15 cellular contexts compared by ENCODE assay signal in the genomic region with DNA sequence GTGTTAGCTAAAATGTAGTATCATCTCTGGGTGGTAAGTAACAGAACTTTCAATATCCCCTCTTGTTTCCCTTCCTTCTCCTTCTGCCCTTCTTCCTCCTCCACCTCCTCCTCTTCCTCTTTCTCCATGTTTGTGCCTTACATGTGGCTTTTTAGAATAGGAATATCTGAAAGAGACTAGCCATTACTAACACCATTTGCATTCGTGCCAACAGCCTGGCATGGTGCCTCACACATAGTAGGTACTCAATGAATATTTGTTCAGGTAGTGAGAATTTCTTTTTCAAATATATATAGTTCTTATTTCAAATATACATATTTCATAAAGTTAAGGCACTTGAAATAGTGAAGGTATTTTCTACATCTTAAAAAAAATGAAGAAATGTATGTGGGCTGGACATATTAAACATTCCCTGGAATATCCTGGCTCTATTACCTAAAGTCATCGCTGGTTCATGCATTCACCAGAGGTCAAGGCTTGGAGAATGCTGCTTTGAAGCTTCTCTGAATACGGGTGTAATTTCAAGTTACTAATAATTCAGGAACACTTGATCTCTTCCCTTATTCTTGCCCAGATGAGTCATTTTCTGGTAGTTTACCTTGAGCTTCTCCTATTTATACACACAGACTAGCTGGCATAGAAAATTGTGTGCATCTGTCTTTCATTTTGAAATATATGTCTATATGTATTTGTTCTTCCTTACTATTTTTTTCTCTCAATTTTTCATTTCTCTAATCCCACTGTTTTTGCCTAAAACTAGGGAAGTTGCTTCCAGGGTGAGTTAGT.
DNase-seq lines count a peak whose midpoint lies in the region; ATAC-seq and TF ChIP-seq lines count a peak whose summit lies in the region.
"Had no signal": no experiment of that assay in that cellular context is flagged by ENCODE, and none has a peak within 500 bp of the region (broad histone marks: within the 10 kb centered on the region; RNA-seq: fewer than 3 reads in every experiment).

No MANE protein-coding gene starts in this region.

- H3K27me3 Mint-ChIP-seq in activated T-cell treated with anti-CD3 and anti-CD28 coated beads, Interleukin-2, amount 50 U/mL, for 72 hours (ENCODE audit: low read depth), result no peaks in the 10 kb centered on the region
- no peaks in the 10 kb centered on the region for H3K27me3 Mint-ChIP-seq in activated T-cell treated with anti-CD3 and anti-CD28 coated beads, Interleukin-2, amount 50 U/mL, for 4 hours (ENCODE audit: low read depth)
- H3K27me3 Mint-ChIP-seq in chondrocyte (ENCODE audit: low read depth), result no peaks in the 10 kb centered on the region

- intact Hi-C loops in left lung (cut with DNase I) (no loop called here), vagina (cut with DNase I) (loop anchor here (5.0 to 10.0 kb wide), 2 partner anchors 320 to 1498 kb away; a partner anchor contains a TSS), left ventricle myocardium inferior (cut with micrococcal nuclease) (no loop called here)

- TF ChIP-seq POLR2A in vagina (IDR thresholded peaks at IDR 0.05), result no peak

- no peak for ATAC-seq in activated T-cell treated with anti-CD3 and anti-CD28 coated beads, Interleukin-2, amount 50 U/mL, for 72 hours (replicated peaks in 1 of 2)
- ATAC-seq in activated T-cell treated with anti-CD3 and anti-CD28 coated beads, Interleukin-2, amount 50 U/mL, for 4 hours, result no peak
- peak; percentile 41 for ATAC-seq in left lung
- ATAC-seq: naive thymus-derived CD4-positive, alpha-beta T cell had no signal

- H3K27ac ChIP-seq in left lung, result peak overlapping the region in 1 of 2 donors; percentile 16
- H3K27ac ChIP-seq in vagina, result peak overlapping the region; percentile 56
- no peak overlapping the region for H3K27ac ChIP-seq in left ventricle myocardium inferior (replicated peaks)
- H3K27ac ChIP-seq: VCaP had no signal

- peaks cover 1 to 2% of the 10 kb centered on the region in 2 donors for H3K9me3 Mint-ChIP-seq in activated T-cell treated with anti-CD3 and anti-CD28 coated beads, Interleukin-2, amount 50 U/mL, for 72 hours
- H3K9me3 Mint-ChIP-seq in activated T-cell treated with anti-CD3 and anti-CD28 coated beads, Interleukin-2, amount 50 U/mL, for 4 hours, result no peaks in the 10 kb centered on the region
- H3K9me3 Mint-ChIP-seq in chondrocyte (ENCODE audit: low read depth), result peaks cover 10% of the 10 kb centered on the region

- TF ChIP-seq CTCF in chondrocyte (IDR thresholded peaks at IDR 0.05) (no peak), left lung (IDR thresholded peaks at IDR 0.05) (no peak), vagina (IDR thresholded peaks at IDR 0.05) (no peak), left ventricle myocardium inferior (IDR thresholded peaks at IDR 0.05; ENCODE audit: borderline replicate concordance) (no peak)

- H3K27ac Mint-ChIP-seq in activated T-cell treated with anti-CD3 and anti-CD28 coated beads, Interleukin-2, amount 50 U/mL, for 72 hours, result peak overlapping the region; percentile 11
- H3K27ac Mint-ChIP-seq in chondrocyte (ENCODE audit: unreplicated experiment), result peak overlapping the region; percentile 88
- H3K27ac Mint-ChIP-seq: naive thymus-derived CD4-positive, alpha-beta T cell had no signal

- no peaks in the 10 kb centered on the region for H3K4me1 ChIP-seq in left lung
- peaks cover 16% of the 10 kb centered on the region for H3K4me1 ChIP-seq in vagina
- H3K4me1 ChIP-seq in left ventricle myocardium inferior, result peaks cover 5% of the 10 kb centered on the region

- no peak overlapping the region for H3K4me3 Mint-ChIP-seq in activated T-cell treated with anti-CD3 and anti-CD28 coated beads, Interleukin-2, amount 50 U/mL, for 72 hours
- no peak overlapping the region for H3K4me3 Mint-ChIP-seq in activated T-cell treated with anti-CD3 and anti-CD28 coated beads, Interleukin-2, amount 50 U/mL, for 4 hours
- H3K4me3 Mint-ChIP-seq in chondrocyte (ENCODE audit: unreplicated experiment), result peak overlapping the region; percentile 23
- H3K4me3 Mint-ChIP-seq: naive thymus-derived CD4-positive, alpha-beta T cell had no signal

- H3K9me3 ChIP-seq in left lung (peaks cover 0 to 3% of the 10 kb centered on the region in 2 donors), vagina (no peaks in the 10 kb centered on the region), left ventricle myocardium inferior (replicated peaks) (peaks cover 7% of the 10 kb centered on the region)

- no peaks in the 10 kb centered on the region for H3K4me1 Mint-ChIP-seq in activated T-cell treated with anti-CD3 and anti-CD28 coated beads, Interleukin-2, amount 50 U/mL, for 72 hours (ENCODE audit: low read depth)
- no peaks in the 10 kb centered on the region for H3K4me1 Mint-ChIP-seq in activated T-cell treated with anti-CD3 and anti-CD28 coated beads, Interleukin-2, amount 50 U/mL, for 4 hours (ENCODE audit: low read depth)
- peaks cover 59% of the 10 kb centered on the region for H3K4me1 Mint-ChIP-seq in chondrocyte (ENCODE audit: low read depth)
- H3K4me1 Mint-ChIP-seq: naive thymus-derived CD4-positive, alpha-beta T cell had no signal

- H3K27me3 ChIP-seq in left lung (no peaks in the 10 kb centered on the region), vagina (no peaks in the 10 kb centered on the region), left ventricle myocardium inferior (ENCODE audit: low read depth) (no peaks in the 10 kb centered on the region)

- no peak overlapping the region for H3K4me3 ChIP-seq in left lung
- H3K4me3 ChIP-seq in vagina, result no peak overlapping the region
- no peak overlapping the region for H3K4me3 ChIP-seq in left ventricle myocardium inferior

- H3K36me3 Mint-ChIP-seq in activated T-cell treated with anti-CD3 and anti-CD28 coated beads, Interleukin-2, amount 50 U/mL, for 72 hours (ENCODE audit: insufficient read depth in 2 of 2), result no peaks in the 10 kb centered on the region
- H3K36me3 Mint-ChIP-seq in activated T-cell treated with anti-CD3 and anti-CD28 coated beads, Interleukin-2, amount 50 U/mL, for 4 hours (ENCODE audit: insufficient read depth), result no peaks in the 10 kb centered on the region
- peaks cover 5% of the 10 kb centered on the region for H3K36me3 Mint-ChIP-seq in chondrocyte (ENCODE audit: low read depth)
- H3K36me3 Mint-ChIP-seq: naive thymus-derived CD4-positive, alpha-beta T cell had no signal

- DNase-seq in activated T-cell treated with anti-CD3 and anti-CD28 coated beads, Interleukin-2, amount 50 U/mL, for 72 hours, result no peak
- DNase-seq in activated T-cell treated with anti-CD3 and anti-CD28 coated beads, Interleukin-2, amount 50 U/mL, for 4 hours, result no peak
- DNase-seq in chondrocyte (ENCODE audit: low spot score) (no peak), left lung (no peak), vagina (ENCODE audit: extremely low spot score in 2 of 2) (no peak), left ventricle myocardium inferior (no peak), NCI-H510A treated with DMSO at 0.1 percent for 48 hours (lab: John Stamatoyannopoulos, UW) (no peak)
- no peak for DNase-seq in stimulated activated CD4-positive, alpha-beta T cell treated with anti-CD3 and anti-CD28 coated beads, Interleukin-12 subunit alpha, Interleukin-12 subunit beta, amount 100 ng/mL, for 4 hours
- DNase-seq: 8988T; activated CD8-positive, alpha-beta memory T cell treated with anti-CD3 and anti-CD28 coated beads, Interleukin-2, amount 50 U/mL, for 4 hours; H7; naive thymus-derived CD4-positive, alpha-beta T cell; NCI-H774; SIG-M5 had no signal

- H3K36me3 ChIP-seq in left lung (no peaks in the 10 kb centered on the region), vagina (no peaks in the 10 kb centered on the region), left ventricle myocardium inferior (no peaks in the 10 kb centered on the region)
